32 cellular contexts compared by ENCODE assay signal in genomic region chr1:80542231-80542630, GRCh38.
DNase-seq lines count a peak whose midpoint lies in the region; ATAC-seq and TF ChIP-seq lines count a peak whose summit lies in the region.
"Had no signal": no experiment of that assay in that cellular context is flagged by ENCODE, and none has a peak within 500 bp of the region (broad histone marks: within the 10 kb centered on the region; RNA-seq: fewer than 3 reads in every experiment).

No MANE protein-coding gene starts in this region.

- H3K27me3 Mint-ChIP-seq in activated CD4-positive, alpha-beta T cell treated with anti-CD3 and anti-CD28 coated beads, Interleukin-2, amount 10 ng/mL, durations not matched to agents 24 days and 14 days = no peaks in the 10 kb centered on the region
- no peaks in the 10 kb centered on the region for H3K27me3 Mint-ChIP-seq in activated CD4-positive, alpha-beta T cell treated with anti-CD3 and anti-CD28 coated beads for 36 hours
- H3K27me3 Mint-ChIP-seq: activated naive CD4-positive, alpha-beta T cell treated with anti-CD3 and anti-CD28 coated beads, Interleukin-2, amount 50 U/mL, for 24 hours; central memory CD8-positive, alpha-beta T cell had no signal

- no peak overlapping the region for H2AFZ ChIP-seq in mammary epithelial cell (ENCODE audit: low read depth, low read length)
- H2AFZ ChIP-seq: GM23248 had no signal

- no peak overlapping the region for H3K4me3 ChIP-seq in mammary epithelial cell (replicated peaks in 1 of 3; ENCODE audit: insufficient read depth in 1 of 3, low read depth in 2 of 3, low read length in 3 of 3)
- H3K4me3 ChIP-seq in breast epithelium = no peak overlapping the region
- H3K4me3 ChIP-seq in astrocyte of the spinal cord (ENCODE audit: low read depth, low read length) = no peak overlapping the region
- H3K4me3 ChIP-seq in fibroblast of pulmonary artery (replicated peaks; ENCODE audit: low read depth, low read length) = no peak overlapping the region
- H3K4me3 ChIP-seq: esophagus muscularis mucosa, GM23248, tibial nerve had no signal

- H3K27ac ChIP-seq in mammary epithelial cell (ENCODE audit: insufficient read depth, low read depth, low read length) (no peak overlapping the region), breast epithelium (no peak overlapping the region)
- H3K27ac ChIP-seq: 22Rv1, esophagus muscularis mucosa, GM23248, tibial nerve had no signal

- H3K9me3 ChIP-seq in mammary epithelial cell (replicated peaks; ENCODE audit: insufficient read depth, low read length) (no peaks in the 10 kb centered on the region), breast epithelium (no peaks in the 10 kb centered on the region)
- H3K9me3 ChIP-seq: esophagus muscularis mucosa, tibial nerve had no signal

- dilution Hi-C loops in mammary epithelial cell (cut with HindIII; ENCODE audit: low sequenced_read_pairs) = no loop called here

- 18% methylated on average over 1 of the region's 1 CpG for WGBS in mammary epithelial cell (ENCODE audit: low coverage, missing lambda C conversion rate)

- H3K4me2 ChIP-seq in mammary epithelial cell (ENCODE audit: insufficient read depth, low read depth, low read length) = no peak overlapping the region

- POLR2A ChIA-PET in activated CD4-positive, alpha-beta T cell treated with anti-CD3 and anti-CD28 coated beads for 36 hours (lab: Charles Lee) = no interaction called here

- H3K4me3 Mint-ChIP-seq in activated CD4-positive, alpha-beta T cell treated with anti-CD3 and anti-CD28 coated beads, Interleukin-2, amount 10 ng/mL, durations not matched to agents 24 days and 14 days = no peak overlapping the region
- no peak overlapping the region for H3K4me3 Mint-ChIP-seq in activated CD4-positive, alpha-beta T cell treated with anti-CD3 and anti-CD28 coated beads for 36 hours
- H3K4me3 Mint-ChIP-seq: activated naive CD4-positive, alpha-beta T cell treated with anti-CD3 and anti-CD28 coated beads, Interleukin-2, amount 50 U/mL, for 24 hours; CD14-positive monocyte; central memory CD8-positive, alpha-beta T cell; endodermal cell; nephron; stimulated activated effector memory CD8-positive, alpha-beta T cell treated with anti-CD3 and anti-CD28 coated beads, Interleukin-12 subunit alpha, Interleukin-12 subunit beta, amount 100 ng/mL, for 72 hours had no signal

- peak; percentile 5 for DNase-seq in mammary epithelial cell
- DNase-seq in breast epithelium (ENCODE audit: low spot score in 2 of 2) = no peak
- peak; percentile 37 for DNase-seq in astrocyte of the spinal cord (ENCODE audit: low read depth, low spot score)
- DNase-seq in fibroblast of pulmonary artery (ENCODE audit: low read depth) = peak; percentile 52
- DNase-seq in DMS153 treated with DMSO at 0.1 percent for 48 hours (lab: John Stamatoyannopoulos, UW; ENCODE audit: unreplicated experiment) = no peak
- DNase-seq in activated CD4-positive, alpha-beta T cell treated with anti-CD3 and anti-CD28 coated beads, Interleukin-2, amount 10 ng/mL, durations not matched to agents 24 days and 14 days = no peak
- DNase-seq in activated CD4-positive, alpha-beta T cell treated with anti-CD3 and anti-CD28 coated beads for 36 hours = no peak
- DNase-seq: activated CD4-positive, alpha-beta T cell treated with anti-CD3 and anti-CD28 coated beads for 4 hours; anterior cingulate cortex; dermis blood vessel endothelial cell; DND-41; endodermal cell; GM23248; hippocampal formation; KG1; NCI-H1105 treated with DMSO at 0.1 percent for 48 hours; NCI-H187 treated with DMSO at 0.1 percent for 48 hours; NCI-H2171; NCI-H524; OCI-M1; T-helper 9 cell had no signal

- no peaks in the 10 kb centered on the region for H3K36me3 Mint-ChIP-seq in activated CD4-positive, alpha-beta T cell treated with anti-CD3 and anti-CD28 coated beads, Interleukin-2, amount 10 ng/mL, durations not matched to agents 24 days and 14 days (ENCODE audit: low read depth)
- no peaks in the 10 kb centered on the region for H3K36me3 Mint-ChIP-seq in activated CD4-positive, alpha-beta T cell treated with anti-CD3 and anti-CD28 coated beads for 36 hours (ENCODE audit: low read depth)
- H3K36me3 Mint-ChIP-seq: activated naive CD4-positive, alpha-beta T cell treated with anti-CD3 and anti-CD28 coated beads, Interleukin-2, amount 50 U/mL, for 24 hours; CD14-positive monocyte; stimulated activated effector memory CD8-positive, alpha-beta T cell treated with anti-CD3 and anti-CD28 coated beads, Interleukin-12 subunit alpha, Interleukin-12 subunit beta, amount 100 ng/mL, for 72 hours had no signal

- no TSS peak for BruUV-seq in mammary epithelial cell (replicated peaks; lab: Mats Ljungman, UMichigan)

- TF ChIP-seq CTCF in mammary epithelial cell (conservative IDR thresholded peaks at IDR 0.05 in 1 of 2, IDR thresholded peaks at IDR 0.05 in 1 of 2; ENCODE audit: extremely low read depth in 1 of 2, insufficient read depth in 1 of 2, low read depth in 1 of 2, low read length in 2 of 2) = no peak
- no peak for TF ChIP-seq CTCF in breast epithelium (IDR thresholded peaks at IDR 0.05)
- TF ChIP-seq CTCF in astrocyte of the spinal cord (IDR thresholded peaks at IDR 0.05; ENCODE audit: low read depth, low read length) = no peak
- TF ChIP-seq CTCF in fibroblast of pulmonary artery (IDR thresholded peaks at IDR 0.05; ENCODE audit: low read length, missing control alignments) = no peak

- no peaks in the 10 kb centered on the region for H3K4me1 Mint-ChIP-seq in activated CD4-positive, alpha-beta T cell treated with anti-CD3 and anti-CD28 coated beads, Interleukin-2, amount 10 ng/mL, durations not matched to agents 24 days and 14 days
- no peaks in the 10 kb centered on the region for H3K4me1 Mint-ChIP-seq in activated CD4-positive, alpha-beta T cell treated with anti-CD3 and anti-CD28 coated beads for 36 hours
- H3K4me1 Mint-ChIP-seq: activated naive CD4-positive, alpha-beta T cell treated with anti-CD3 and anti-CD28 coated beads, Interleukin-2, amount 50 U/mL, for 24 hours; CD14-positive monocyte; central memory CD8-positive, alpha-beta T cell; stimulated activated effector memory CD8-positive, alpha-beta T cell treated with anti-CD3 and anti-CD28 coated beads, Interleukin-12 subunit alpha, Interleukin-12 subunit beta, amount 100 ng/mL, for 72 hours had no signal

- no peak for ATAC-seq in HG02571 (IDR thresholded peaks at IDR 0.05; ENCODE audit: unreplicated experiment)
- no peak for ATAC-seq in activated CD4-positive, alpha-beta T cell treated with anti-CD3 and anti-CD28 coated beads for 36 hours
- ATAC-seq: Right ventricle myocardium inferior; stimulated activated effector memory CD8-positive, alpha-beta T cell treated with anti-CD3 and anti-CD28 coated beads, Interleukin-12 subunit alpha, Interleukin-12 subunit beta, amount 100 ng/mL, for 72 hours had no signal

- H3K36me3 ChIP-seq in mammary epithelial cell (ENCODE audit: insufficient read depth, low read length) (no peaks in the 10 kb centered on the region), breast epithelium (no peaks in the 10 kb centered on the region)
- H3K36me3 ChIP-seq: esophagus muscularis mucosa, tibial nerve had no signal

- no peak overlapping the region for H3K9ac ChIP-seq in mammary epithelial cell (ENCODE audit: insufficient read depth, low read length)
- H3K9ac ChIP-seq: GM23248 had no signal

- H4K20me1 ChIP-seq in mammary epithelial cell (ENCODE audit: insufficient read depth, low read length) = no peaks in the 10 kb centered on the region

- TF ChIP-seq POLR2A in breast epithelium (IDR thresholded peaks at IDR 0.05) = no peak

- intact Hi-C loops in mammary epithelial cell (cut with micrococcal nuclease) (no loop called here), breast epithelium (cut with DNase I; ENCODE audit: low total_unique reads) (no loop called here)
- intact Hi-C loops in activated CD4-positive, alpha-beta T cell treated with anti-CD3 and anti-CD28 coated beads, Interleukin-2, amount 10 ng/mL, durations not matched to agents 24 days and 14 days (cut with micrococcal nuclease) = no loop called here
- intact Hi-C loops in activated CD4-positive, alpha-beta T cell treated with anti-CD3 and anti-CD28 coated beads for 36 hours (cut with DNase I, micrococcal nuclease) = no loop called here

- no peaks in the 10 kb centered on the region for H3K79me2 ChIP-seq in mammary epithelial cell (ENCODE audit: insufficient read depth, low read length)

- H3K27me3 ChIP-seq in mammary epithelial cell (ENCODE audit: insufficient read depth, low read length) (no peaks in the 10 kb centered on the region), breast epithelium (no peaks in the 10 kb centered on the region)
- H3K27me3 ChIP-seq: esophagus muscularis mucosa, tibial nerve had no signal

- H3K27ac Mint-ChIP-seq in activated CD4-positive, alpha-beta T cell treated with anti-CD3 and anti-CD28 coated beads, Interleukin-2, amount 10 ng/mL, durations not matched to agents 24 days and 14 days = no peak overlapping the region
- H3K27ac Mint-ChIP-seq in activated CD4-positive, alpha-beta T cell treated with anti-CD3 and anti-CD28 coated beads for 36 hours = no peak overlapping the region
- H3K27ac Mint-ChIP-seq: activated naive CD4-positive, alpha-beta T cell treated with anti-CD3 and anti-CD28 coated beads, Interleukin-2, amount 50 U/mL, for 24 hours; activated T-helper 2 cell treated with anti-CD3 and anti-CD28 coated beads, Interferon-gamma antibody, Interleukin-2, Interleukin-4, amounts not matched to agents 10 μg/mL and 5 μg/mL and 100 μg/mL, durations not matched to agents 14 hours and 24 hours and 36 hours; CD14-positive monocyte; endodermal cell; nephron; stimulated activated effector memory CD8-positive, alpha-beta T cell treated with anti-CD3 and anti-CD28 coated beads, Interleukin-12 subunit alpha, Interleukin-12 subunit beta, amount 100 ng/mL, for 72 hours had no signal

- in situ Hi-C loops in mammary epithelial cell (cut with MboI; ENCODE audit: low sequenced_read_pairs in 2 of 2) = no loop called here
- in situ Hi-C loops in astrocyte of the spinal cord (cut with HindIII; ENCODE audit: low sequenced_read_pairs) = no loop called here

- H3K4me1 ChIP-seq in mammary epithelial cell (ENCODE audit: insufficient read depth, low read length) (no peaks in the 10 kb centered on the region), breast epithelium (no peaks in the 10 kb centered on the region)
- H3K4me1 ChIP-seq: tibial nerve had no signal

- CTCF ChIA-PET in mammary epithelial cell (lab: Charles Lee; ENCODE audit: low non-redundant PET) = no interaction called here
- CTCF ChIA-PET in activated CD4-positive, alpha-beta T cell treated with anti-CD3 and anti-CD28 coated beads for 36 hours (lab: Charles Lee) = no interaction called here

- no peaks in the 10 kb centered on the region for H3K9me3 Mint-ChIP-seq in activated CD4-positive, alpha-beta T cell treated with anti-CD3 and anti-CD28 coated beads, Interleukin-2, amount 10 ng/mL, durations not matched to agents 24 days and 14 days
- peaks cover 4% of the 10 kb centered on the region for H3K9me3 Mint-ChIP-seq in activated CD4-positive, alpha-beta T cell treated with anti-CD3 and anti-CD28 coated beads for 36 hours (ENCODE audit: low read depth)
- H3K9me3 Mint-ChIP-seq: activated naive CD4-positive, alpha-beta T cell treated with anti-CD3 and anti-CD28 coated beads, Interleukin-2, amount 50 U/mL, for 24 hours; nephron had no signal

Comparison
In these comparisons a context has a peak if more than half of its experiments do, and no peak if none do; other contexts are left out.
1. DNase-seq: peak in mammary epithelial cell (single experiment), astrocyte of the spinal cord (single experiment) and fibroblast of pulmonary artery (single experiment); none in breast epithelium (0 of 2), DMS153 treated with DMSO at 0.1 percent for 48 hours (single experiment), activated CD4-positive, alpha-beta T cell treated with anti-CD3 and anti-CD28 coated beads, Interleukin-2, amount 10 ng/mL, durations not matched to agents 24 days and 14 days (single experiment) and activated CD4-positive, alpha-beta T cell treated with anti-CD3 and anti-CD28 coated beads for 36 hours (single experiment).